ENCODE assay signal across 22 cellular contexts in genomic region chr20:34292496-34292895, GRCh38. TPM values are rescaled to one million over a fixed set of nuclear protein-coding genes. Genes with fewer than 3 reads are reported as not detected.
DNase-seq lines count a peak whose midpoint lies in the region; ATAC-seq, FAIRE-seq and TF ChIP-seq lines count a peak whose summit lies in the region.
"Had no signal": no experiment of that assay in that cellular context is flagged by ENCODE, and none has a peak within 500 bp of the region (broad histone marks: within the 10 kb centered on the region; RNA-seq: fewer than 3 reads in every experiment).

No MANE protein-coding gene starts in this region.

- no peak for TF ChIP-seq CTCF in 22Rv1 (IDR thresholded peaks at IDR 0.05)
- TF ChIP-seq CTCF in IMR-90 (conservative IDR thresholded peaks at IDR 0.05; ENCODE audit: low read depth, low read length), result no peak
- TF ChIP-seq CTCF in K562 (IDR thresholded peaks at IDR 0.05 in 2 of 3, conservative IDR thresholded peaks at IDR 0.05 in 1 of 3; ENCODE audit: insufficient read depth in 2 of 3, low read depth in 1 of 3, low read length in 3 of 3), result no peak
- no peak for TF ChIP-seq CTCF in neutrophil (IDR thresholded peaks at IDR 0.05)

- H3K36me3 ChIP-seq in IMR-90 (ENCODE audit: control insufficient read depth, insufficient read depth, low read length), result peaks cover 61% of the 10 kb centered on the region
- H3K36me3 ChIP-seq in K562 (ENCODE audit: control insufficient read depth, insufficient read depth, low read length), result peaks cover 92% of the 10 kb centered on the region
- peaks cover 34% of the 10 kb centered on the region for H3K36me3 ChIP-seq in neutrophil

- no peak overlapping the region for H4K91ac ChIP-seq in IMR-90 (ENCODE audit: insufficient read depth, low read depth, low read length)

- no peak overlapping the region for H3K14ac ChIP-seq in IMR-90 (replicated peaks; ENCODE audit: low read depth, low read length)

- H3K4me2 ChIP-seq in IMR-90 (ENCODE audit: low read depth, low read length) (no peak overlapping the region), K562 (ENCODE audit: insufficient read depth, low read length) (no peak overlapping the region)
- H3K4me2 ChIP-seq: BLaER1 had no signal

- intact Hi-C loops in IMR-90 (cut with micrococcal nuclease) (no loop called here), K562 (cut with micrococcal nuclease) (no loop called here), left colon (cut with DNase I, micrococcal nuclease) (no loop called here)

- TF ChIP-seq POLR2A in IMR-90 (IDR thresholded peaks at IDR 0.05; ENCODE audit: low read depth, low read length), result no peak
- no peak for TF ChIP-seq POLR2A in K562 (conservative IDR thresholded peaks at IDR 0.05)

- H4K5ac ChIP-seq in IMR-90 (ENCODE audit: low read depth, low read length), result no peak overlapping the region

- DNase-seq in IMR-90 (no peak), K562 (ENCODE audit: extremely low read depth in 1 of 4, low spot score in 3 of 4) (no peak), SIG-M5 treated with dmso at 0.1 percent for 504 hours (lab: John Stamatoyannopoulos, UW; ENCODE audit: unreplicated experiment) (no peak), NCI-H524 (lab: John Stamatoyannopoulos, UW) (no peak), left colon (no peak)
- DNase-seq: Caco-2; CD4-positive, CD25-positive, alpha-beta regulatory T cell; CD8-positive, alpha-beta T cell; DMS153; DND-41 had no signal

- H2AFZ ChIP-seq in IMR-90 (replicated peaks; ENCODE audit: low read length, poor library complexity), result no peak overlapping the region
- H2AFZ ChIP-seq in K562 (ENCODE audit: low read depth, low read length), result no peak overlapping the region

- H3K18ac ChIP-seq in IMR-90 (ENCODE audit: low read depth, low read length), result no peak overlapping the region

- ATAC-seq in IMR-90 (ENCODE audit: low read depth) (no peak), K562 (no peak), left colon (no peak)
- ATAC-seq: CD8-positive, alpha-beta T cell; HCT116 had no signal

- CTCF ChIA-PET in IMR-90 (lab: Yijun Ruan, JAX), result no interaction called here
- CTCF ChIA-PET in K562 (lab: Yijun Ruan, JAX; ENCODE audit: low intra/inter-chr PET ratio), result interaction anchor here (0.6 kb wide), 1 partner anchor 96 kb away, joined by 3 read pairs; no protein-coding TSS in a partner anchor

- in situ Hi-C loops in IMR-90 (cut with MboI; ENCODE audit: low sequenced_read_pairs), result no loop called here
- in situ Hi-C loops in K562 (cut with MboI), result no loop called here

- H3K79me1 ChIP-seq in IMR-90 (ENCODE audit: low read depth in 1 of 2, low read length in 2 of 2), result peaks cover 22 to 50% of the 10 kb centered on the region in 2 experiments

- H3K9ac ChIP-seq in IMR-90 (ENCODE audit: low read depth, low read length) (no peak overlapping the region), K562 (ENCODE audit: insufficient read depth in 1 of 2, low read depth in 2 of 2, low read length in 2 of 2) (no peak overlapping the region)
- H3K9ac ChIP-seq: BLaER1 had no signal

- H3K4ac ChIP-seq in IMR-90 (ENCODE audit: low read depth, low read length), result no peak overlapping the region

- peak overlapping the region; percentile 65 for H2AK9ac ChIP-seq in IMR-90 (replicated peaks; ENCODE audit: low read depth, low read length, poor library complexity)

- POLR2A ChIA-PET in IMR-90 (lab: Charles Lee; ENCODE audit: unreplicated experiment), result no interaction called here
- POLR2A ChIA-PET in K562 (lab: Yijun Ruan, JAX), result interaction anchor here (0.7 kb wide), 1 partner anchor 1182 kb away, joined by 4 read pairs; no protein-coding TSS in a partner anchor

- no peak overlapping the region for H2BK20ac ChIP-seq in IMR-90 (ENCODE audit: low read depth, low read length)

- no peak for TF ChIP-seq EP300 in K562 (IDR thresholded peaks at IDR 0.05; ENCODE audit: low read length)

- no peak for TF ChIP-seq RAD21 in IMR-90 (IDR thresholded peaks at IDR 0.05; ENCODE audit: low read length)
- TF ChIP-seq RAD21 in K562 (CRISPR knock-in tag; conservative IDR thresholded peaks at IDR 0.05 in 1 of 2, IDR thresholded peaks at IDR 0.05 in 1 of 2), result no peak

- no peak overlapping the region for H4K8ac ChIP-seq in IMR-90 (ENCODE audit: low read depth in 2 of 2, low read length in 2 of 2)

- no peak overlapping the region for H3K56ac ChIP-seq in IMR-90 (ENCODE audit: extremely low read depth, insufficient read depth, low read length)

- dilution Hi-C loops in IMR-90 (cut with HindIII; ENCODE audit: low sequenced_read_pairs, unreplicated experiment), result no loop called here

- H3K4me1 ChIP-seq in IMR-90 (ENCODE audit: control insufficient read depth, insufficient read depth, low read length), result no peaks in the 10 kb centered on the region
- H3K4me1 ChIP-seq in K562 (replicated peaks in 1 of 2; ENCODE audit: control insufficient read depth in 2 of 2, insufficient read depth in 2 of 2, low read length in 2 of 2), result peaks cover 0 to 4% of the 10 kb centered on the region in 2 experiments; a peak in 2 of 5 replicates
- H3K4me1 ChIP-seq in neutrophil (ENCODE audit: control insufficient read depth in 1 of 2, insufficient read depth in 1 of 2, low read depth in 1 of 2, low read length in 1 of 2), result peaks cover 17 to 18% of the 10 kb centered on the region in 2 experiments
- H3K4me1 ChIP-seq: BLaER1, Caco-2 had no signal

- no peak overlapping the region for H2BK120ac ChIP-seq in IMR-90 (ENCODE audit: low read depth, low read length)

- H2AK5ac ChIP-seq in IMR-90 (ENCODE audit: low read depth, low read length), result no peak overlapping the region

- H3K9me1 ChIP-seq in IMR-90 (ENCODE audit: insufficient read depth, low read length) (peaks cover 7% of the 10 kb centered on the region), K562 (ENCODE audit: control insufficient read depth, insufficient read depth, low read length) (peaks cover 6% of the 10 kb centered on the region)

- no peak overlapping the region for H3K23ac ChIP-seq in IMR-90 (ENCODE audit: low read depth, low read length)

- peaks cover 30% of the 10 kb centered on the region for H3K79me2 ChIP-seq in K562 (ENCODE audit: control insufficient read depth, insufficient read depth, low read length)

- H3K27me3 ChIP-seq in IMR-90 (ENCODE audit: control insufficient read depth, insufficient read depth, low read length) (no peaks in the 10 kb centered on the region), K562 (ENCODE audit: control insufficient read depth in 2 of 2, insufficient read depth in 2 of 2, low read length in 2 of 2) (no peaks in the 10 kb centered on the region), neutrophil (no peaks in the 10 kb centered on the region)
- H3K27me3 ChIP-seq: BLaER1 had no signal

- H3K27ac ChIP-seq in 22Rv1, result peak overlapping the region; percentile 29; the same call in 1 of the 2 replicates
- no peak overlapping the region for H3K27ac ChIP-seq in IMR-90 (ENCODE audit: insufficient read depth, low read length)
- no peak overlapping the region for H3K27ac ChIP-seq in K562 (ENCODE audit: extremely low read depth, low read depth, low read length)
- peak overlapping the region; percentile 55 for H3K27ac ChIP-seq in neutrophil
- H3K27ac ChIP-seq: BLaER1, C4-2B had no signal

- BruUV-seq in IMR-90 (replicated peaks; lab: Mats Ljungman, UMichigan), result no TSS peak
- BruUV-seq in K562 (replicated peaks; lab: Mats Ljungman, UMichigan), result no TSS peak

- FAIRE-seq in K562 (lab: Jason Lieb, UNC), result no peak
- FAIRE-seq: A204.1, G401.6, GM12892, H1 had no signal

- no peak overlapping the region for H2BK5ac ChIP-seq in IMR-90 (ENCODE audit: low read depth, low read length, poor library complexity, severe bottlenecking)

- H3K4me3 ChIP-seq in IMR-90 (ENCODE audit: insufficient read depth, low read depth, low read length) (no peak overlapping the region), K562 (no peak overlapping the region), neutrophil (ENCODE audit: low read depth in 1 of 2, low read length in 1 of 2) (no peak overlapping the region)
- H3K4me3 ChIP-seq: BLaER1 had no signal

- no peak overlapping the region for H2BK15ac ChIP-seq in IMR-90 (ENCODE audit: low read depth, low read length)

- H3K9me3 ChIP-seq in IMR-90 (ENCODE audit: control insufficient read depth, insufficient read depth, low read length) (no peaks in the 10 kb centered on the region), K562 (replicated peaks; ENCODE audit: control insufficient read depth, insufficient read depth, low read depth, low read length) (no peaks in the 10 kb centered on the region), neutrophil (no peaks in the 10 kb centered on the region)
- H3K9me3 ChIP-seq: BLaER1, Caco-2 had no signal

- peaks cover 34% of the 10 kb centered on the region; the same call in 1 of the 2 replicates for H4K20me1 ChIP-seq in IMR-90 (ENCODE audit: insufficient read depth, low read length)
- peaks cover 4% of the 10 kb centered on the region; the same call in 1 of the 2 replicates for H4K20me1 ChIP-seq in K562 (replicated peaks; ENCODE audit: control insufficient read depth, insufficient read depth, low read length)

- WGBS in IMR-90 (ENCODE audit: extremely low coverage in 2 of 2, insufficient read length in 1 of 2), 2 experiments, result 100% methylated on average over 1 of the region's 3 CpGs; no CpG with 5 or more reads in 1 of the 2 experiments
- WGBS in K562 (ENCODE audit: insufficient coverage, low coverage, missing lambda C conversion rate), result 97% methylated on average over 3 of the region's 3 CpGs

RNA-seq across cellular contexts. Expression of gene AHCY, which starts 10.7 kb away (rescaled TPM):
- total RNA-seq in IMR-90 (2012; rRNA removed) (194 and 210 TPM in 2 replicates), K562 (2014; rRNA removed) (190 and 230 TPM in 2 replicates), K562 (2014; rRNA removed; fragmentation: Illumina TruSeq; extraction: Trizol) (118 and 136 TPM in 2 replicates), K562 (2015; rRNA removed; fragmentation: Illumina TruSeq; extraction: Trizol) (186 and 187 TPM in 2 replicates), K562 (2021) (251 and 261 TPM in 2 replicates), left colon (10 to 100 TPM; 72.9 to 73.9 TPM)
- polyA plus RNA-seq in IMR-90 (2012; rRNA removed) (135 and 138 TPM in 2 replicates), K562 (2011; rRNA removed) (244 and 287 TPM in 2 replicates), K562 (2014; fragmentation: Illumina TruSeq; extraction: Trizol) (269 and 289 TPM in 2 replicates), K562 (2014; fragmentation: Nextera tagmentation; extraction: Ambion mirVana) (100 to 1,000 TPM in 1 of 2 experiments, 10 to 100 TPM in 1; 82.5 to 148 TPM), K562 (2014; rRNA removed) (211 and 237 TPM in 2 replicates)
- polyA plus RNA-seq in IMR-90 (2012; cell fraction: cytosol; rRNA removed), result 116 and 153 TPM in 2 replicates
- 77.9 and 122 TPM in 2 replicates for polyA plus RNA-seq in IMR-90 (2012; cell fraction: nucleus; rRNA removed; ENCODE audit: low replicate concordance)
- 126 and 261 TPM in 2 replicates for total RNA-seq in K562 (2011; cell fraction: chromatin; rRNA removed; ENCODE audit: low replicate concordance)
- 198 and 225 TPM in 2 replicates for total RNA-seq in K562 (2011; cell fraction: nucleolus; rRNA removed)
- 177 and 193 TPM in 2 replicates for total RNA-seq in K562 (2011; cell fraction: nucleoplasm; rRNA removed)
- 421 and 456 TPM in 2 replicates for polyA plus RNA-seq in K562 (2011; cell fraction: cytosol; rRNA removed)
- 249 and 298 TPM in 2 replicates for polyA plus RNA-seq in K562 (2011; cell fraction: nucleus; rRNA removed)
- polyA plus RNA-seq in K562 (2012), result 184 and 240 TPM in 2 replicates
- 353 and 413 TPM in 2 replicates for polyA minus RNA-seq in K562 (2011; rRNA and poly(A)+ RNA removed)
- 235 and 242 TPM in 2 replicates for polyA minus RNA-seq in K562 (2011; cell fraction: cytosol; rRNA and poly(A)+ RNA removed)
- polyA minus RNA-seq in K562 (2011; cell fraction: nucleus; rRNA and poly(A)+ RNA removed), result 87.8 and 105 TPM in 2 replicates

RNA-seq across cellular contexts. Expression of gene ASIP, which starts 51.3 kb away (rescaled TPM):
- not detected in 2 replicates for total RNA-seq in IMR-90 (2012; rRNA removed)
- polyA plus RNA-seq in IMR-90 (2012; rRNA removed), result not detected in 2 replicates
- not detected in 2 replicates for polyA plus RNA-seq in IMR-90 (2012; cell fraction: cytosol; rRNA removed)
- polyA plus RNA-seq in IMR-90 (2012; cell fraction: nucleus; rRNA removed; ENCODE audit: low replicate concordance), result not detected in 2 replicates
- total RNA-seq in K562 (2011; cell fraction: chromatin; rRNA removed; ENCODE audit: low replicate concordance), result not detected in 2 replicates
- total RNA-seq in K562 (2011; cell fraction: nucleolus; rRNA removed), result not detected in 2 replicates
- not detected in 2 replicates for total RNA-seq in K562 (2011; cell fraction: nucleoplasm; rRNA removed)
- not detected in 2 replicates for total RNA-seq in K562 (2014; rRNA removed)
- total RNA-seq in K562 (2014; rRNA removed; fragmentation: Illumina TruSeq; extraction: Trizol), result not detected in 2 replicates
- total RNA-seq in K562 (2015; rRNA removed; fragmentation: Illumina TruSeq; extraction: Trizol), result not detected in 2 replicates
- not detected in 2 replicates for total RNA-seq in K562 (2021)
- not detected in 2 replicates for polyA plus RNA-seq in K562 (2011; rRNA removed)
- polyA plus RNA-seq in K562 (2011; cell fraction: cytosol; rRNA removed), result not detected in 2 replicates
- not detected in 2 replicates for polyA plus RNA-seq in K562 (2011; cell fraction: nucleus; rRNA removed)
- not detected in 2 replicates for polyA plus RNA-seq in K562 (2012)
- polyA plus RNA-seq in K562 (2014; fragmentation: Illumina TruSeq; extraction: Trizol), result not detected in 2 replicates
- not detected for polyA plus RNA-seq in K562 (2014; fragmentation: Nextera tagmentation; extraction: Ambion mirVana)
- not detected in 2 replicates for polyA plus RNA-seq in K562 (2014; rRNA removed)
- not detected in 2 replicates for polyA minus RNA-seq in K562 (2011; rRNA and poly(A)+ RNA removed)
- not detected in 2 replicates for polyA minus RNA-seq in K562 (2011; cell fraction: cytosol; rRNA and poly(A)+ RNA removed)
- polyA minus RNA-seq in K562 (2011; cell fraction: nucleus; rRNA and poly(A)+ RNA removed), result not detected in 2 replicates
- not detected for total RNA-seq in left colon
- total RNA-seq: B cell; Caco-2; CD4-positive, CD25-positive, alpha-beta regulatory T cell; CD8-positive, alpha-beta T cell; H1; H7 had no signal
- polyA plus RNA-seq: AG04450; CD4-positive, CD25-positive, alpha-beta regulatory T cell; H1 had no signal

Comparison
In these comparisons a context has a peak if more than half of its experiments do, and no peak if none do; other contexts are left out.
1. H3K27ac ChIP-seq: peak in 22Rv1 (single experiment) and neutrophil (single experiment); none in IMR-90 (single experiment) and K562 (single experiment).